ENCODE assay signal across 28 cellular contexts in genomic region chr21:29788752-29789151, GRCh38.
"Had no signal": no experiment of that assay in that cellular context is flagged by ENCODE, and none has a peak within 500 bp of the region (broad histone marks: within the 10 kb centered on the region; RNA-seq: fewer than 3 reads in every experiment).

No MANE protein-coding gene starts in this region.

- H3K27ac Mint-ChIP-seq: immature natural killer cell; mesothelial cell of epicardium; naive thymus-derived CD4-positive, alpha-beta T cell; natural killer cell treated with Interleukin-12 subunit alpha and Interleukin-12 subunit beta and Interleukin-15 and Interleukin-18, amount 100 ng/mL, for 72 hours; progenitor cell of endocrine pancreas; stimulated activated naive B cell treated with anti-CD40 and anti-IgM and Interleukin-4, amounts not matched to agents 10 μg/mL and 1 μg/mL and 100 μg/mL, for 72 hours had no signal

- H3K4me1 ChIP-seq: left ventricle myocardium inferior, right atrium auricular region, stomach, testis, thyroid gland, transverse colon, upper lobe of left lung, vagina had no signal

- H3K27me3 ChIP-seq: ovary, right atrium auricular region, right lobe of liver, stomach, testis, thyroid gland, transverse colon, upper lobe of left lung, vagina had no signal

- H3K9me3 ChIP-seq: left ventricle myocardium inferior, mucosa of descending colon, ovary, right atrium auricular region, right lobe of liver, stomach, testis, thyroid gland, transverse colon, upper lobe of left lung, vagina had no signal

- DNase-seq: hypothalamus; immature natural killer cell; kidney; left colon; left ventricle myocardium inferior; mesendoderm; mucosa of descending colon; naive thymus-derived CD4-positive, alpha-beta T cell; ovary; right lobe of liver; stimulated activated CD4-positive, alpha-beta T cell treated with anti-CD3 and anti-CD28 coated beads, Interleukin-1b, Interleukin-23, amount 100 ng/mL, for 48 hours; stimulated activated CD4-positive, alpha-beta T cell treated with anti-CD3 and anti-CD28 coated beads, Interleukin-2, amount 100 ng/mL, for 48 hours; stimulated activated CD4-positive, alpha-beta T cell treated with anti-CD3 and anti-CD28 coated beads, Interleukin-4, amount 100 ng/mL, for 4 hours; stimulated activated CD8-positive, alpha-beta memory T cell treated with anti-CD3 and anti-CD28 coated beads, Interleukin-4, amount 100 ng/mL, for 48 hours; stimulated activated naive B cell treated with anti-CD40 and anti-IgM and Interleukin-4, amounts not matched to agents 10 μg/mL and 1 μg/mL and 100 μg/mL, for 72 hours; stimulated activated naive CD8-positive, alpha-beta T cell treated with anti-CD3 and anti-CD28 coated beads, Interleukin-15, Interleukin-2, amounts not matched to agents 100 U/mL and 50 U/mL, for 24 hours; stomach; testis; thyroid gland; transverse colon; upper lobe of left lung had no signal

- H3K4me3 ChIP-seq: left ventricle myocardium inferior, lung, mucosa of descending colon, ovary, right atrium auricular region, right lobe of liver, smooth muscle cell, stomach, testis, thyroid gland, transverse colon, upper lobe of left lung, vagina had no signal

- H3K36me3 ChIP-seq: left ventricle myocardium inferior, ovary, right atrium auricular region, right lobe of liver, stomach, thyroid gland, transverse colon, upper lobe of left lung, vagina had no signal

- H3K27ac ChIP-seq: left ventricle myocardium inferior, ovary, right atrium auricular region, stomach, testis, thyroid gland, transverse colon, upper lobe of left lung, vagina had no signal

- H3K27me3 Mint-ChIP-seq: natural killer cell treated with Interleukin-12 subunit alpha and Interleukin-12 subunit beta and Interleukin-15 and Interleukin-18, amount 100 ng/mL, for 72 hours had no signal

- H3K4me1 Mint-ChIP-seq: immature natural killer cell; naive thymus-derived CD4-positive, alpha-beta T cell; stimulated activated naive B cell treated with anti-CD40 and anti-IgM and Interleukin-4, amounts not matched to agents 10 μg/mL and 1 μg/mL and 100 μg/mL, for 72 hours had no signal

- ATAC-seq: left colon; mucosa of descending colon; naive thymus-derived CD4-positive, alpha-beta T cell; natural killer cell treated with Interleukin-12 subunit alpha and Interleukin-12 subunit beta and Interleukin-15 and Interleukin-18, amount 100 ng/mL, for 72 hours; stimulated activated naive B cell treated with anti-CD40 and anti-IgM and Interleukin-4, amounts not matched to agents 10 μg/mL and 1 μg/mL and 100 μg/mL, for 72 hours; stimulated activated naive CD8-positive, alpha-beta T cell treated with anti-CD3 and anti-CD28 coated beads, Interleukin-15, Interleukin-2, amounts not matched to agents 100 U/mL and 50 U/mL, for 24 hours had no signal

- H3K4me3 Mint-ChIP-seq: immature natural killer cell; mesothelial cell of epicardium; naive thymus-derived CD4-positive, alpha-beta T cell; natural killer cell treated with Interleukin-12 subunit alpha and Interleukin-12 subunit beta and Interleukin-15 and Interleukin-18, amount 100 ng/mL, for 72 hours; stimulated activated naive B cell treated with anti-CD40 and anti-IgM and Interleukin-4, amounts not matched to agents 10 μg/mL and 1 μg/mL and 100 μg/mL, for 72 hours had no signal

- H3K9me3 Mint-ChIP-seq: mesothelial cell of epicardium; stimulated activated naive B cell treated with anti-CD40 and anti-IgM and Interleukin-4, amounts not matched to agents 10 μg/mL and 1 μg/mL and 100 μg/mL, for 72 hours had no signal

- H3K36me3 Mint-ChIP-seq: immature natural killer cell; mesothelial cell of epicardium; naive thymus-derived CD4-positive, alpha-beta T cell; natural killer cell treated with Interleukin-12 subunit alpha and Interleukin-12 subunit beta and Interleukin-15 and Interleukin-18, amount 100 ng/mL, for 72 hours; stimulated activated naive B cell treated with anti-CD40 and anti-IgM and Interleukin-4, amounts not matched to agents 10 μg/mL and 1 μg/mL and 100 μg/mL, for 72 hours had no signal
